Comparison of ENCODE assay signal across 1 cellular context in genomic region chr1:156136970-156137483, GRCh38.
TF ChIP-seq lines count a peak whose summit lies in the region.

No MANE protein-coding gene starts in this region.

TF ChIP-seq in GM23338, 12 proteins besides CTCF, POLR2A, EP300 and RAD21 (continued from another document):
- no peak for TF ChIP-seq ZNF462 (CRISPR knock-in tag; IDR thresholded peaks at IDR 0.05)
